ENCODE assay signal across 20 cellular contexts in genomic region chr7:150910996-150911422, GRCh38. TPM values are rescaled to one million over a fixed set of nuclear protein-coding genes. Genes with fewer than 3 reads are reported as not detected.
DNase-seq lines count a peak whose midpoint lies in the region; ATAC-seq and TF ChIP-seq lines count a peak whose summit lies in the region.
"Had no signal": no experiment of that assay in that cellular context is flagged by ENCODE, and none has a peak within 500 bp of the region (broad histone marks: within the 10 kb centered on the region; RNA-seq: fewer than 3 reads in every experiment).

No MANE protein-coding gene starts in this region.

- intact Hi-C loops in Panc1 (cut with micrococcal nuclease; ENCODE audit: unreplicated experiment): no loop called here

- H3K4me3 Mint-ChIP-seq in stimulated activated naive CD8-positive, alpha-beta T cell treated with anti-CD3 and anti-CD28 coated beads, Interleukin-15, amount 100 ng/mL, for 72 hours: no peak overlapping the region
- no peak overlapping the region for H3K4me3 Mint-ChIP-seq in natural killer cell treated with Interleukin-12 subunit alpha and Interleukin-12 subunit beta and Interleukin-15 and Interleukin-18, amount 100 ng/mL, for 72 hours
- H3K4me3 Mint-ChIP-seq: CD4-positive, alpha-beta T cell had no signal

- no peaks in the 10 kb centered on the region for H3K9me3 ChIP-seq in Panc1 (ENCODE audit: control insufficient read depth, insufficient read depth, low read depth, low read length)

- H3K27ac ChIP-seq in Panc1 (ENCODE audit: low read length): no peak overlapping the region
- no peak overlapping the region for H3K27ac ChIP-seq in foreskin keratinocyte

- TF ChIP-seq CTCF in Panc1 (IDR thresholded peaks at IDR 0.05) (no peak), foreskin keratinocyte (conservative IDR thresholded peaks at IDR 0.05) (no peak)

- CTCF ChIA-PET in Panc1 (lab: Charles Lee): interaction anchor here (0.7 kb wide), 1 partner anchor 113 kb away, joined by 3 read pairs; no protein-coding TSS in a partner anchor

- no peak overlapping the region for H3K4me3 ChIP-seq in Panc1 (ENCODE audit: low read depth in 2 of 2, low read length in 2 of 2)

- no peaks in the 10 kb centered on the region for H3K9me3 Mint-ChIP-seq in stimulated activated naive CD8-positive, alpha-beta T cell treated with anti-CD3 and anti-CD28 coated beads, Interleukin-15, amount 100 ng/mL, for 72 hours
- H3K9me3 Mint-ChIP-seq in natural killer cell treated with Interleukin-12 subunit alpha and Interleukin-12 subunit beta and Interleukin-15 and Interleukin-18, amount 100 ng/mL, for 72 hours: no peaks in the 10 kb centered on the region
- H3K9me3 Mint-ChIP-seq: CD4-positive, alpha-beta T cell had no signal

- H3K27ac Mint-ChIP-seq in stimulated activated naive CD8-positive, alpha-beta T cell treated with anti-CD3 and anti-CD28 coated beads, Interleukin-15, amount 100 ng/mL, for 72 hours: no peak overlapping the region
- no peak overlapping the region for H3K27ac Mint-ChIP-seq in natural killer cell treated with Interleukin-12 subunit alpha and Interleukin-12 subunit beta and Interleukin-15 and Interleukin-18, amount 100 ng/mL, for 72 hours
- H3K27ac Mint-ChIP-seq: CD4-positive, alpha-beta T cell had no signal

- peak; percentile 37 for ATAC-seq in stimulated activated naive CD8-positive, alpha-beta T cell treated with anti-CD3 and anti-CD28 coated beads, Interleukin-15, amount 100 ng/mL, for 72 hours
- no peak for ATAC-seq in stimulated activated naive CD8-positive, alpha-beta T cell treated with anti-CD3 and anti-CD28 coated beads, Interleukin-15, Interleukin-2, amounts not matched to agents 100 U/mL and 50 U/mL, for 24 hours
- ATAC-seq in Panc1 (peak; percentile 60), foreskin keratinocyte (peak; percentile 38), HG03378 (IDR thresholded peaks at IDR 0.05; ENCODE audit: unreplicated experiment) (no peak)
- no peak for ATAC-seq in natural killer cell treated with Interleukin-12 subunit alpha and Interleukin-12 subunit beta and Interleukin-15 and Interleukin-18, amount 100 ng/mL, for 72 hours

- no peak for DNase-seq in stimulated activated naive CD8-positive, alpha-beta T cell treated with anti-CD3 and anti-CD28 coated beads, Interleukin-15, amount 100 ng/mL, for 72 hours
- DNase-seq in stimulated activated naive CD8-positive, alpha-beta T cell treated with anti-CD3 and anti-CD28 coated beads, Interleukin-15, Interleukin-2, amounts not matched to agents 100 U/mL and 50 U/mL, for 24 hours: no peak
- DNase-seq in Panc1 (ENCODE audit: low read depth, low spot score) (no peak), foreskin keratinocyte (no peak), T-helper 9 cell (no peak), NCI-H1092 treated with DMSO at 0.1 percent for 48 hours (lab: John Stamatoyannopoulos, UW) (no peak)
- no peak for DNase-seq in natural killer cell treated with Interleukin-12 subunit alpha and Interleukin-12 subunit beta and Interleukin-15 and Interleukin-18, amount 100 ng/mL, for 72 hours (ENCODE audit: low spot score)
- DNase-seq: ACHN; Calu3; CD4-positive, alpha-beta T cell; DMS79; H7; NCI-H187 treated with DMSO at 0.1 percent for 48 hours; NCI-H2171 treated with DMSO at 0.1 percent for 48 hours; NCI-H82; SIG-M5; SW 1271 had no signal

- H3K36me3 Mint-ChIP-seq in natural killer cell treated with Interleukin-12 subunit alpha and Interleukin-12 subunit beta and Interleukin-15 and Interleukin-18, amount 100 ng/mL, for 72 hours: no peaks in the 10 kb centered on the region

- H3K27me3 ChIP-seq in Panc1 (ENCODE audit: control insufficient read depth, insufficient read depth, low read length) (peaks cover 7% of the 10 kb centered on the region; the same call in 1 of the 2 replicates), foreskin keratinocyte (peaks cover 25% of the 10 kb centered on the region)

- H3K36me3 ChIP-seq in Panc1 (ENCODE audit: control insufficient read depth, insufficient read depth, low read length): no peaks in the 10 kb centered on the region

- peaks cover 28% of the 10 kb centered on the region for H3K27me3 Mint-ChIP-seq in stimulated activated naive CD8-positive, alpha-beta T cell treated with anti-CD3 and anti-CD28 coated beads, Interleukin-15, amount 100 ng/mL, for 72 hours
- peaks cover 42 to 54% of the 10 kb centered on the region in 2 donors for H3K27me3 Mint-ChIP-seq in natural killer cell treated with Interleukin-12 subunit alpha and Interleukin-12 subunit beta and Interleukin-15 and Interleukin-18, amount 100 ng/mL, for 72 hours

- POLR2A ChIA-PET in Panc1 (lab: Charles Lee): interaction anchor here (0.6 kb wide), 1 partner anchor 410 kb away, joined by 4 read pairs; no protein-coding TSS in a partner anchor

- in situ Hi-C loops in Panc1 (cut with HindIII; ENCODE audit: low pct_unique_long_range_greater_than_20kb, low sequenced_read_pairs): no loop called here

- no TSS peak for BruUV-seq in Panc1 (replicated peaks; lab: Mats Ljungman, UMichigan)

- H3K4me1 ChIP-seq in Panc1 (ENCODE audit: control insufficient read depth, insufficient read depth, low read length) (no peaks in the 10 kb centered on the region), foreskin keratinocyte (no peaks in the 10 kb centered on the region)

- peaks cover 11% of the 10 kb centered on the region for H3K4me1 Mint-ChIP-seq in stimulated activated naive CD8-positive, alpha-beta T cell treated with anti-CD3 and anti-CD28 coated beads, Interleukin-15, amount 100 ng/mL, for 72 hours
- peaks cover 10 to 12% of the 10 kb centered on the region in 2 donors for H3K4me1 Mint-ChIP-seq in natural killer cell treated with Interleukin-12 subunit alpha and Interleukin-12 subunit beta and Interleukin-15 and Interleukin-18, amount 100 ng/mL, for 72 hours (ENCODE audit: low read depth in 2 of 2)

RNA-seq across cellular contexts. Expression of gene AOC1, which starts 58.7 kb away (rescaled TPM):
- 0.15 TPM for total RNA-seq in Panc1 (2021; ENCODE audit: unreplicated experiment)
- polyA plus RNA-seq in Panc1 (2012; ENCODE audit: insufficient read length): not detected
- total RNA-seq in foreskin keratinocyte: not detected in 2 replicates
- polyA plus RNA-seq in foreskin keratinocyte: not detected in 2 replicates
- total RNA-seq in natural killer cell treated with Interleukin-12 subunit alpha and Interleukin-12 subunit beta and Interleukin-15 and Interleukin-18, amount 100 ng/mL, for 72 hours: not detected
- total RNA-seq: CD4-positive, alpha-beta T cell; H7; HT1080; NCI-H460 had no signal

Comparison
In these comparisons a context has a peak if more than half of its experiments do, and no peak if none do; other contexts are left out.
1. ATAC-seq: peak in stimulated activated naive CD8-positive, alpha-beta T cell treated with anti-CD3 and anti-CD28 coated beads, Interleukin-15, amount 100 ng/mL, for 72 hours (single experiment), Panc1 (single experiment) and foreskin keratinocyte (single experiment); none in stimulated activated naive CD8-positive, alpha-beta T cell treated with anti-CD3 and anti-CD28 coated beads, Interleukin-15, Interleukin-2, amounts not matched to agents 100 U/mL and 50 U/mL, for 24 hours (single experiment), HG03378 (single experiment) and natural killer cell treated with Interleukin-12 subunit alpha and Interleukin-12 subunit beta and Interleukin-15 and Interleukin-18, amount 100 ng/mL, for 72 hours (0 of 2).